ENCODE assay signal across 9 cellular contexts in the genomic region with DNA sequence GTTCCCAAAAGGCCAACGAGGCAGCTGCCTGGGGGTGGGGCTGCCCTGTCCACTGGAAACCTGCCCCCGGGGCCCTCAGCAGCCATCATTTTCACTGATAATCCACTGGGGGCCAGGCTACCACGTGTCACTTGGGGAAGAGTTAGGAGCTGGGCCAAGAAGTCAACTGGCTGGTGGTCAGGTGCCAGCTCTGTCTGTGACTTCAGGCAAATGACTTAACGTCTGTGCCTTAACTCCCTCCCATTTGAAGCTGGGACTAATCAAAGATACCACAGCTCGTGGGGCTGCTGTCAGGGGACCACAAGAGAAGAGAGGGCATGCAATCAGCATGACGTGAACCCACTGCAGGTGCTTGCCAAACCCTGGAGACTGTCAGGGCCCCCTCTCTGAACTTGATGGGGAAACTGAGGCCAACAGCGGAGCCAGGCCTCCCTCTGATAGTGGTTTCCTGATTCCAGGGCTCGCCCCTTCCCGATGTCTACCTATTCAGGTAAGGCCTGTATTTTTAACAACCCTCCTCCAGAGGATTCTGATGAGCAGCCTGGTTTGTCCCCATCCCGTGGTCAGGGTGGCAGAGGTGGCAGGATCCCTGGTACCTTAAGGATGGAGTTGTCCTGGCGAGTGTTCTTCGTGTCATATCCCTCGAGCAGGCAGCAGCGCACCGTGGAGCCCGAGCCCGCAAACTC.
DNase-seq lines count a peak whose midpoint lies in the region; ATAC-seq lines count a peak whose summit lies in the region.
"Had no signal": no experiment of that assay in that cellular context is flagged by ENCODE, and none has a peak within 500 bp of the region (broad histone marks: within the 10 kb centered on the region; RNA-seq: fewer than 3 reads in every experiment).

No MANE protein-coding gene starts in this region.

- DNase-seq in C1 segment of cervical spinal cord (lab: John Stamatoyannopoulos, UW) (peak in 11 of 14 donors; percentile 36 to 79 (median 56)), midbrain (lab: John Stamatoyannopoulos, UW) (peak; percentile 71), NCI-H2196 (lab: John Stamatoyannopoulos, UW; ENCODE audit: unreplicated experiment) (no peak), NCI-H2029 treated with DMSO at 0.1 percent for 48 hours (lab: John Stamatoyannopoulos, UW) (no peak), NCI-H510A (lab: John Stamatoyannopoulos, UW) (no peak)
- no peak for DNase-seq in activated naive CD8-positive, alpha-beta T cell treated with anti-CD3 and anti-CD28 coated beads, Interleukin-2, amount 50 U/mL, for 24 hours
- DNase-seq: effector CD8-positive, alpha-beta T cell; kidney; NCI-H187 treated with DMSO at 0.1 percent for 48 hours had no signal

- H3K4me3 Mint-ChIP-seq in activated naive CD8-positive, alpha-beta T cell treated with anti-CD3 and anti-CD28 coated beads, Interleukin-2, amount 50 U/mL, for 24 hours = no peak overlapping the region

- no peaks in the 10 kb centered on the region for H3K27me3 Mint-ChIP-seq in activated naive CD8-positive, alpha-beta T cell treated with anti-CD3 and anti-CD28 coated beads, Interleukin-2, amount 50 U/mL, for 24 hours

- peaks cover 57% of the 10 kb centered on the region for H3K4me1 Mint-ChIP-seq in activated naive CD8-positive, alpha-beta T cell treated with anti-CD3 and anti-CD28 coated beads, Interleukin-2, amount 50 U/mL, for 24 hours

- ATAC-seq in activated naive CD8-positive, alpha-beta T cell treated with anti-CD3 and anti-CD28 coated beads, Interleukin-2, amount 50 U/mL, for 24 hours = no peak

- no peaks in the 10 kb centered on the region for H3K9me3 Mint-ChIP-seq in activated naive CD8-positive, alpha-beta T cell treated with anti-CD3 and anti-CD28 coated beads, Interleukin-2, amount 50 U/mL, for 24 hours

- H3K27ac Mint-ChIP-seq in activated naive CD8-positive, alpha-beta T cell treated with anti-CD3 and anti-CD28 coated beads, Interleukin-2, amount 50 U/mL, for 24 hours = peak overlapping the region; percentile 82

- peaks cover 5% of the 10 kb centered on the region for H3K36me3 Mint-ChIP-seq in activated naive CD8-positive, alpha-beta T cell treated with anti-CD3 and anti-CD28 coated beads, Interleukin-2, amount 50 U/mL, for 24 hours (ENCODE audit: low read depth)

Comparison
In these comparisons a context has a peak if more than half of its experiments do, and no peak if none do; other contexts are left out.
1. DNase-seq: peak in C1 segment of cervical spinal cord (11 of 14) and midbrain (single experiment); none in activated naive CD8-positive, alpha-beta T cell treated with anti-CD3 and anti-CD28 coated beads, Interleukin-2, amount 50 U/mL, for 24 hours (single experiment), NCI-H2196 (single experiment), NCI-H2029 treated with DMSO at 0.1 percent for 48 hours (single experiment) and NCI-H510A (single experiment).